ENCODE assay signal across 7 cellular contexts in genomic region chr14:90531497-90531896, GRCh38.
"Had no signal": no experiment of that assay in that cellular context is flagged by ENCODE, and none has a peak within 500 bp of the region (broad histone marks: within the 10 kb centered on the region; RNA-seq: fewer than 3 reads in every experiment).

No MANE protein-coding gene starts in this region.

- DNase-seq: H9, HCEC 1CT, KBM-7 had no signal

- ATAC-seq: GM23338, HepG2 had no signal

- H3K27ac ChIP-seq: HL-60, KMS-11 had no signal

- H3K4me3 ChIP-seq: GM23338 had no signal
